Comparison of ENCODE assay signal across 15 cellular contexts in the genomic region with DNA sequence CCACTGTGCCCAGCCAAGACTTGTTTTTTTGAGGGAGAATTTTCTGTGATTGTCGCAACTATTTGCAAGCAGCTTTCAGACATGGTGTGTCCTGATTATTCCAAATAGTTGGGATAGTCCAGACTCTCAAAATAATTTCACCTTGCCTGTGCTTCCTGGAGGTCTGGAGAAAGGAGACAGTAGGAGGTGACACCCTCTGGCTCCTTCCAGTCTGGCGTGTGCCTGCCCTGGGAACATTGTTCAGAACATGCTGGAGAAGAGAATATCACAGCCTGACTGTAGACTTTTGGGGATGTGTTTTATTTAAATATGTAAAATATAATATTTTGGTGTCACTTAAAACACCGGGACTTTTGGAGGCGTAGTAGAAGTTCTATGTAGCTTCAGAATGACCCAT.
"Had no signal": no experiment of that assay in that cellular context is flagged by ENCODE, and none has a peak within 500 bp of the region (broad histone marks: within the 10 kb centered on the region; RNA-seq: fewer than 3 reads in every experiment).

No MANE protein-coding gene starts in this region.

- H3K27ac ChIP-seq: adrenal gland, thyroid gland, uterus had no signal

- H3K4me1 ChIP-seq: uterus had no signal

- H3K9me3 ChIP-seq: adrenal gland, stomach, thyroid gland, uterus had no signal

- H3K36me3 ChIP-seq: adrenal gland, stomach, thyroid gland, uterus had no signal

- H3K9me3 Mint-ChIP-seq: activated naive CD4-positive, alpha-beta T cell treated with anti-CD3 and anti-CD28 coated beads for 36 hours; activated T-helper 17 cell treated with anti-CD3 and anti-CD28 coated beads, Interleukin-2, amount 50 U/mL, for 72 hours; central memory CD8-positive, alpha-beta T cell; T-helper 1 cell treated with Interleukin-12 subunit alpha and Interleukin-12 subunit beta and Interleukin-4 antibody, amounts not matched to agents 30 μg/mL and 1 μg/mL, for 36 hours had no signal

- ATAC-seq: activated T-helper 17 cell treated with anti-CD3 and anti-CD28 coated beads, Interleukin-2, amount 50 U/mL, for 72 hours; esophagus mucosa had no signal

- H3K4me1 Mint-ChIP-seq: activated T-helper 17 cell treated with anti-CD3 and anti-CD28 coated beads, Interleukin-2, amount 50 U/mL, for 72 hours had no signal

- H3K27me3 ChIP-seq: adrenal gland, stomach, thyroid gland, uterus had no signal

- H3K27me3 Mint-ChIP-seq: central memory CD8-positive, alpha-beta T cell had no signal

- DNase-seq: activated CD4-positive, alpha-beta T cell treated with anti-CD3 and anti-CD28 coated beads, Interleukin-2, amount 50 U/mL, for 1 hour; activated CD4-positive, CD25-positive, alpha-beta regulatory T cell; activated naive CD4-positive, alpha-beta T cell treated with anti-CD3 and anti-CD28 coated beads for 36 hours; activated T-cell treated with anti-CD3 and anti-CD28 coated beads for 4 hours; adrenal gland; stimulated activated CD4-positive, alpha-beta T cell treated with anti-CD3 and anti-CD28 coated beads, Interleukin-15, amount 100 ng/mL, for 24 hours; stimulated activated CD4-positive, alpha-beta T cell treated with anti-CD3 and anti-CD28 coated beads, Interleukin-4, amount 100 ng/mL, for 4 hours; stomach; thyroid gland; uterus had no signal

- H3K4me3 ChIP-seq: adrenal gland, lung, stomach, thyroid gland, uterus had no signal

- H3K4me3 Mint-ChIP-seq: activated naive CD4-positive, alpha-beta T cell treated with anti-CD3 and anti-CD28 coated beads for 36 hours; activated T-helper 17 cell treated with anti-CD3 and anti-CD28 coated beads, Interleukin-2, amount 50 U/mL, for 72 hours; central memory CD8-positive, alpha-beta T cell; T-helper 1 cell treated with Interleukin-12 subunit alpha and Interleukin-12 subunit beta and Interleukin-4 antibody, amounts not matched to agents 30 μg/mL and 1 μg/mL, for 36 hours had no signal

- H3K27ac Mint-ChIP-seq: activated naive CD4-positive, alpha-beta T cell treated with anti-CD3 and anti-CD28 coated beads for 36 hours; activated T-helper 17 cell treated with anti-CD3 and anti-CD28 coated beads, Interleukin-2, amount 50 U/mL, for 72 hours; T-helper 1 cell treated with Interleukin-12 subunit alpha and Interleukin-12 subunit beta and Interleukin-4 antibody, amounts not matched to agents 30 μg/mL and 1 μg/mL, for 36 hours had no signal
